ENCODE assay signal across 1 cellular context in genomic region chr2:96554293-96555145, GRCh38.
TF ChIP-seq lines count a peak whose summit lies in the region.

No MANE protein-coding gene starts in this region.

TF ChIP-seq in HepG2, 621 proteins besides CTCF, POLR2A, EP300 and RAD21 (continued from another document and continues in another):
- TF ChIP-seq, protein P1, sequence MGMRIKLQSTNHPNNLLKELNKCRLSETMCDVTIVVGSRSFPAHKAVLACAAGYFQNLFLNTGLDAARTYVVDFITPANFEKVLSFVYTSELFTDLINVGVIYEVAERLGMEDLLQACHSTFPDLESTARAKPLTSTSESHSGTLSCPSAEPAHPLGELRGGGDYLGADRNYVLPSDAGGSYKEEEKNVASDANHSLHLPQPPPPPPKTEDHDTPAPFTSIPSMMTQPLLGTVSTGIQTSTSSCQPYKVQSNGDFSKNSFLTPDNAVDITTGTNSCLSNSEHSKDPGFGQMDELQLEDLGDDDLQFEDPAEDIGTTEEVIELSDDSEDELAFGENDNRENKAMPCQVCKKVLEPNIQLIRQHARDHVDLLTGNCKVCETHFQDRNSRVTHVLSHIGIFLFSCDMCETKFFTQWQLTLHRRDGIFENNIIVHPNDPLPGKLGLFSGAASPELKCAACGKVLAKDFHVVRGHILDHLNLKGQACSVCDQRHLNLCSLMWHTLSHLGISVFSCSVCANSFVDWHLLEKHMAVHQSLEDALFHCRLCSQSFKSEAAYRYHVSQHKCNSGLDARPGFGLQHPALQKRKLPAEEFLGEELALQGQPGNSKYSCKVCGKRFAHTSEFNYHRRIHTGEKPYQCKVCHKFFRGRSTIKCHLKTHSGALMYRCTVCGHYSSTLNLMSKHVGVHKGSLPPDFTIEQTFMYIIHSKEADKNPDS (CRISPR knock-in tag; IDR thresholded peaks at IDR 0.05) = no peak
- TF ChIP-seq ZFP36L2 (CRISPR knock-in tag; IDR thresholded peaks at IDR 0.05) = no peak
- TF ChIP-seq KDM2A (CRISPR knock-in tag; IDR thresholded peaks at IDR 0.05; ENCODE audit: borderline replicate concordance, low read depth) = peak; percentile 92
- TF ChIP-seq ZHX1 (CRISPR knock-in tag; IDR thresholded peaks at IDR 0.05; ENCODE audit: low read depth) = 0 out of 2 replicates have a peak, but pooled peaks have one; percentile 42
- no peak for TF ChIP-seq ZNF335 (CRISPR knock-in tag; IDR thresholded peaks at IDR 0.05)
- no peak for TF ChIP-seq PHB2 (IDR thresholded peaks at IDR 0.05; ENCODE audit: partially characterized antibody)
- TF ChIP-seq EHMT2 (IDR thresholded peaks at IDR 0.05; ENCODE audit: borderline replicate concordance, low read depth, low read length) = no peak
- no peak for TF ChIP-seq ZNF7 (CRISPR knock-in tag; IDR thresholded peaks at IDR 0.05)
- TF ChIP-seq ZNF317 (CRISPR knock-in tag; IDR thresholded peaks at IDR 0.05) = 0 out of 2 replicates have a peak, but pooled peaks have one; percentile 22
- TF ChIP-seq NKX3-1 (CRISPR knock-in tag; IDR thresholded peaks at IDR 0.05) = no peak
- peak; percentile 44; the same call in 1 of the 2 replicates for TF ChIP-seq PATZ1 (CRISPR knock-in tag; IDR thresholded peaks at IDR 0.05)
- 0 out of 2 replicates have a peak, but pooled peaks have one; percentile 52 for TF ChIP-seq GZF1 (CRISPR knock-in tag; IDR thresholded peaks at IDR 0.05)
- TF ChIP-seq ZNF326 (CRISPR knock-in tag; IDR thresholded peaks at IDR 0.05; ENCODE audit: borderline replicate concordance) = no peak
- no peak for TF ChIP-seq BRD4 (CRISPR knock-in tag; IDR thresholded peaks at IDR 0.05)
- TF ChIP-seq ZNF230 (CRISPR knock-in tag; IDR thresholded peaks at IDR 0.05) = 0 out of 2 replicates have a peak, but pooled peaks have one; percentile 58
- TF ChIP-seq NFE2L2 (IDR thresholded peaks at IDR 0.05; ENCODE audit: low read length) = no peak
- no peak for TF ChIP-seq ZNF256 (CRISPR knock-in tag; conservative IDR thresholded peaks at IDR 0.05)
- no peak for TF ChIP-seq ZNF260 (CRISPR knock-in tag; IDR thresholded peaks at IDR 0.05; ENCODE audit: borderline replicate concordance, low read depth)
- TF ChIP-seq PHF21A (CRISPR knock-in tag; IDR thresholded peaks at IDR 0.05) = no peak
- 0 out of 2 replicates have a peak, but pooled peaks have one; percentile 24 for TF ChIP-seq YEATS2 (CRISPR knock-in tag; IDR thresholded peaks at IDR 0.05; ENCODE audit: borderline replicate concordance)
- TF ChIP-seq SRSF4 (IDR thresholded peaks at IDR 0.05; ENCODE audit: low read depth, low read length, poor library complexity, severe bottlenecking) = no peak
- 0 out of 2 replicates have a peak, but pooled peaks have one; percentile 40 for TF ChIP-seq HDAC2 (CRISPR knock-in tag; IDR thresholded peaks at IDR 0.05)
- TF ChIP-seq WIZ (CRISPR knock-in tag; IDR thresholded peaks at IDR 0.05) = no peak
- TF ChIP-seq, protein P2, sequence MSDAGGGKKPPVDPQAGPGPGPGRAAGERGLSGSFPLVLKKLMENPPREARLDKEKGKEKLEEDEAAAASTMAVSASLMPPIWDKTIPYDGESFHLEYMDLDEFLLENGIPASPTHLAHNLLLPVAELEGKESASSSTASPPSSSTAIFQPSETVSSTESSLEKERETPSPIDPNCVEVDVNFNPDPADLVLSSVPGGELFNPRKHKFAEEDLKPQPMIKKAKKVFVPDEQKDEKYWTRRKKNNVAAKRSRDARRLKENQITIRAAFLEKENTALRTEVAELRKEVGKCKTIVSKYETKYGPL (CRISPR knock-in tag; IDR thresholded peaks at IDR 0.05) = no peak
- no peak for TF ChIP-seq ZNF552 (CRISPR knock-in tag; IDR thresholded peaks at IDR 0.05; ENCODE audit: borderline replicate concordance)
- no peak for TF ChIP-seq FOXJ3 (CRISPR knock-in tag; IDR thresholded peaks at IDR 0.05; ENCODE audit: borderline replicate concordance)
- TF ChIP-seq, protein P3, sequence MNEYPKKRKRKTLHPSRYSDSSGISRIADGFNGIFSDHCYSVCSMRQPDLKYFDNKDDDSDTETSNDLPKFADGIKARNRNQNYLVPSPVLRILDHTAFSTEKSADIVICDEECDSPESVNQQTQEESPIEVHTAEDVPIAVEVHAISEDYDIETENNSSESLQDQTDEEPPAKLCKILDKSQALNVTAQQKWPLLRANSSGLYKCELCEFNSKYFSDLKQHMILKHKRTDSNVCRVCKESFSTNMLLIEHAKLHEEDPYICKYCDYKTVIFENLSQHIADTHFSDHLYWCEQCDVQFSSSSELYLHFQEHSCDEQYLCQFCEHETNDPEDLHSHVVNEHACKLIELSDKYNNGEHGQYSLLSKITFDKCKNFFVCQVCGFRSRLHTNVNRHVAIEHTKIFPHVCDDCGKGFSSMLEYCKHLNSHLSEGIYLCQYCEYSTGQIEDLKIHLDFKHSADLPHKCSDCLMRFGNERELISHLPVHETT (CRISPR knock-in tag; conservative IDR thresholded peaks at IDR 0.05) = no peak
- no peak for TF ChIP-seq FOXM1 (CRISPR knock-in tag; IDR thresholded peaks at IDR 0.05)
- no peak for TF ChIP-seq ZNF746 (CRISPR knock-in tag; IDR thresholded peaks at IDR 0.05)
- TF ChIP-seq KLF16 (CRISPR knock-in tag; IDR thresholded peaks at IDR 0.05) = no peak
- no peak for TF ChIP-seq TOPORS (CRISPR knock-in tag; IDR thresholded peaks at IDR 0.05)
- TF ChIP-seq ARID5B (CRISPR knock-in tag; IDR thresholded peaks at IDR 0.05) = peak; percentile 25; the same call in 1 of the 2 replicates
- no peak for TF ChIP-seq ZNF484 (CRISPR knock-in tag; IDR thresholded peaks at IDR 0.05; ENCODE audit: borderline replicate concordance, low read depth)
- TF ChIP-seq U2AF2 (IDR thresholded peaks at IDR 0.05; ENCODE audit: low read depth, low read length) = no peak
- TF ChIP-seq GLI4 (CRISPR knock-in tag; IDR thresholded peaks at IDR 0.05; ENCODE audit: borderline replicate concordance) = no peak
- TF ChIP-seq IRF2 (CRISPR knock-in tag; IDR thresholded peaks at IDR 0.05) = peak; percentile 54
- TF ChIP-seq MYC (CRISPR knock-in tag; IDR thresholded peaks at IDR 0.05; ENCODE audit: borderline replicate concordance) = peak; percentile 63; the same call in 1 of the 2 replicates
- TF ChIP-seq ZEB1 (IDR thresholded peaks at IDR 0.05; ENCODE audit: insufficient replicate concordance, low read depth) = no peak
- no peak for TF ChIP-seq MYNN (CRISPR knock-in tag; IDR thresholded peaks at IDR 0.05; ENCODE audit: low read depth)
- no peak for TF ChIP-seq ARID3A (IDR thresholded peaks at IDR 0.05; ENCODE audit: low read depth, low read length)
- TF ChIP-seq ZNF850 (CRISPR knock-in tag; conservative IDR thresholded peaks at IDR 0.05) = no peak
- no peak for TF ChIP-seq ZNF800 (CRISPR knock-in tag; IDR thresholded peaks at IDR 0.05)
- no peak for TF ChIP-seq NFYC (CRISPR knock-in tag; IDR thresholded peaks at IDR 0.05)
- TF ChIP-seq ELF1 (CRISPR knock-in tag; IDR thresholded peaks at IDR 0.05) = peak; percentile 51
- TF ChIP-seq STAG1 (CRISPR knock-in tag; IDR thresholded peaks at IDR 0.05) = peak; percentile 77
- TF ChIP-seq ZFP62 (CRISPR knock-in tag; IDR thresholded peaks at IDR 0.05) = no peak
- TF ChIP-seq ZNF329 (CRISPR knock-in tag; IDR thresholded peaks at IDR 0.05; ENCODE audit: low read depth) = no peak
- no peak for TF ChIP-seq ZNF776 (CRISPR knock-in tag; IDR thresholded peaks at IDR 0.05)
- TF ChIP-seq SNAPC5 (CRISPR knock-in tag; IDR thresholded peaks at IDR 0.05; ENCODE audit: borderline replicate concordance) = no peak
- peak; percentile 79 for TF ChIP-seq ZFX (CRISPR knock-in tag; IDR thresholded peaks at IDR 0.05; ENCODE audit: low read depth)
- TF ChIP-seq ZNF441 (CRISPR knock-in tag; IDR thresholded peaks at IDR 0.05; ENCODE audit: borderline replicate concordance) = 0 out of 2 replicates have a peak, but pooled peaks have one; percentile 33
- TF ChIP-seq ZNF577 (CRISPR knock-in tag; IDR thresholded peaks at IDR 0.05; ENCODE audit: borderline replicate concordance, low read depth) = no peak
- TF ChIP-seq MTA3 (CRISPR knock-in tag; IDR thresholded peaks at IDR 0.05) = no peak
- TF ChIP-seq HHEX (CRISPR knock-in tag; IDR thresholded peaks at IDR 0.05) = no peak
- TF ChIP-seq ZNF761 (CRISPR knock-in tag; conservative IDR thresholded peaks at IDR 0.05) = no peak
- peak; percentile 63; the same call in 1 of the 2 replicates for TF ChIP-seq ZNF205 (CRISPR knock-in tag; IDR thresholded peaks at IDR 0.05)
